ENCODE assay signal across 18 cellular contexts in genomic region chr16:880471-881171, GRCh38.
DNase-seq lines count a peak whose midpoint lies in the region; ATAC-seq and TF ChIP-seq lines count a peak whose summit lies in the region.
"Had no signal": no experiment of that assay in that cellular context is flagged by ENCODE, and none has a peak within 500 bp of the region (broad histone marks: within the 10 kb centered on the region; RNA-seq: fewer than 3 reads in every experiment).

No MANE protein-coding gene starts in this region.

- peaks cover 4% of the 10 kb centered on the region for H4K20me1 ChIP-seq in osteoblast (ENCODE audit: insufficient read depth, low read length)
- no peaks in the 10 kb centered on the region; the same call in 1 of the 2 replicates for H4K20me1 ChIP-seq in MM.1S (ENCODE audit: insufficient read depth, low read length)

- H3K9me3 ChIP-seq in left ventricle myocardium inferior (replicated peaks) (peaks cover 26% of the 10 kb centered on the region), osteoblast (ENCODE audit: low read depth, low read length) (no peaks in the 10 kb centered on the region), MM.1S (replicated peaks; ENCODE audit: insufficient read depth, low read length) (no peaks in the 10 kb centered on the region)
- H3K9me3 ChIP-seq: A549, HAP-1 had no signal

- TF ChIP-seq CTCF in left ventricle myocardium inferior (IDR thresholded peaks at IDR 0.05; ENCODE audit: borderline replicate concordance) (no peak), osteoblast (IDR thresholded peaks at IDR 0.05; ENCODE audit: extremely low read depth, low read depth, low read length) (no peak), MM.1S (IDR thresholded peaks at IDR 0.05; ENCODE audit: low read length) (no peak)

- H3K79me2 ChIP-seq in osteoblast (ENCODE audit: insufficient read depth, low read length), result no peaks in the 10 kb centered on the region
- H3K79me2 ChIP-seq in MM.1S (ENCODE audit: low read length), result no peaks in the 10 kb centered on the region

- H3K4me3 ChIP-seq in left ventricle myocardium inferior, result no peak overlapping the region
- no peak overlapping the region for H3K4me3 ChIP-seq in osteoblast (ENCODE audit: insufficient read depth, low read length)
- no peak overlapping the region for H3K4me3 ChIP-seq in MM.1S (ENCODE audit: low read length)
- H3K4me3 ChIP-seq: A549, HAP-1, Peyer's patch, SJSA1 had no signal

- peak; percentile 11 for ATAC-seq in esophagus mucosa
- ATAC-seq: A549; CD8-positive, alpha-beta T cell had no signal

- no peak overlapping the region for H3K9ac ChIP-seq in MM.1S (ENCODE audit: low read length)
- H3K9ac ChIP-seq: KMS-11 had no signal

- H3K4me2 ChIP-seq in osteoblast (ENCODE audit: insufficient read depth, low read length) (no peak overlapping the region), MM.1S (ENCODE audit: low read depth, low read length) (no peak overlapping the region)
- H3K4me2 ChIP-seq: A549, KMS-11 had no signal

- H3K4me1 ChIP-seq in left ventricle myocardium inferior (no peaks in the 10 kb centered on the region), osteoblast (ENCODE audit: insufficient read depth, low read length) (no peaks in the 10 kb centered on the region), MM.1S (ENCODE audit: low read length) (no peaks in the 10 kb centered on the region)
- H3K4me1 ChIP-seq: A549, HAP-1, Peyer's patch, SJSA1 had no signal

- H3F3A ChIP-seq in MM.1S (ENCODE audit: insufficient read depth, low read length), result no peaks in the 10 kb centered on the region

- H3K9me2 ChIP-seq in MM.1S (replicated peaks; ENCODE audit: insufficient read depth, low read length), result no peaks in the 10 kb centered on the region

- H3K27ac ChIP-seq in left ventricle myocardium inferior (replicated peaks) (no peak overlapping the region), osteoblast (ENCODE audit: low read depth, low read length) (no peak overlapping the region), MM.1S (ENCODE audit: low read length) (no peak overlapping the region)
- H3K27ac ChIP-seq: A549, KMS-11, Peyer's patch, SJSA1 had no signal

- intact Hi-C loops in left ventricle myocardium inferior (cut with micrococcal nuclease) (no loop called here), cardiac septum (cut with DNase I) (no loop called here)

- DNase-seq in left ventricle myocardium inferior (peak; percentile 11), cardiac septum (ENCODE audit: low spot score) (no peak), osteoblast (ENCODE audit: insufficient read length, low spot score, missing footprints) (peak; percentile 73), NCI-H2196 (lab: John Stamatoyannopoulos, UW; ENCODE audit: unreplicated experiment) (no peak), MM.1S (no peak), iPS-NIHi11 (ENCODE audit: low spot score) (no peak)
- DNase-seq: CD8-positive, alpha-beta T cell; DMS153; IMR-90; NCI-H1105; NCI-H2029 treated with DMSO at 0.1 percent for 48 hours; NCI-H526; Peyer's patch had no signal

- H2AFZ ChIP-seq in osteoblast (ENCODE audit: low read length) (no peak overlapping the region), MM.1S (ENCODE audit: low read length) (no peak overlapping the region)

- H3K27me3 ChIP-seq in left ventricle myocardium inferior (ENCODE audit: low read depth) (no peaks in the 10 kb centered on the region), osteoblast (ENCODE audit: insufficient read depth, low read length) (no peaks in the 10 kb centered on the region), MM.1S (replicated peaks; ENCODE audit: insufficient read depth, low read length) (peaks cover 96% of the 10 kb centered on the region)
- H3K27me3 ChIP-seq: Peyer's patch, SJSA1 had no signal

- H3K36me3 ChIP-seq in left ventricle myocardium inferior (peaks cover 25% of the 10 kb centered on the region), osteoblast (ENCODE audit: insufficient read depth, low read length) (no peaks in the 10 kb centered on the region), MM.1S (replicated peaks; ENCODE audit: insufficient read depth, low read length) (no peaks in the 10 kb centered on the region)
- H3K36me3 ChIP-seq: HAP-1, SJSA1 had no signal

Comparison
In these comparisons a context has a peak if more than half of its experiments do, and no peak if none do; other contexts are left out.
1. DNase-seq: peak in left ventricle myocardium inferior (single experiment) and osteoblast (single experiment); none in cardiac septum (single experiment), NCI-H2196 (single experiment), MM.1S (single experiment) and iPS-NIHi11 (single experiment).